14 cellular contexts compared by ENCODE assay signal in genomic region chr1:46288485-46289133, GRCh38. TPM values are rescaled to one million over a fixed set of nuclear protein-coding genes. Genes with fewer than 3 reads are reported as not detected.
A peak's percentile ranks its signal among the peaks of the same experiment; 100 is the strongest.
DNase-seq lines count a peak whose midpoint lies in the region; ATAC-seq and TF ChIP-seq lines count a peak whose summit lies in the region.
"Had no signal": no experiment of that assay in that cellular context is flagged by ENCODE, and none has a peak within 500 bp of the region (broad histone marks: within the 10 kb centered on the region; RNA-seq: fewer than 3 reads in every experiment).

No MANE protein-coding gene starts in this region.

- H3K27ac ChIP-seq in lung (ENCODE audit: low read depth in 1 of 2, low read length in 1 of 2) (peak overlapping the region in 1 of 2 donors; percentile 67), suprapubic skin (no peak overlapping the region), ascending aorta (no peak overlapping the region)

- ATAC-seq in lung (ENCODE audit: insufficient read depth, low FRiP score), result peak; percentile 60
- no peak for ATAC-seq in HG03439 (IDR thresholded peaks at IDR 0.05; ENCODE audit: unreplicated experiment)

- peak; percentile 59 for DNase-seq in CD1c-positive myeloid dendritic cell (ENCODE audit: extremely low spot score)
- peak; percentile 3 for DNase-seq in NCI-H69 (lab: John Stamatoyannopoulos, UW)
- no peak for DNase-seq in chondrocyte (ENCODE audit: low spot score)
- no peak for DNase-seq in lung (ENCODE audit: low spot score)
- no peak for DNase-seq in T-helper 1 cell
- DNase-seq in suprapubic skin (ENCODE audit: low spot score in 2 of 2), result no peak
- DNase-seq in ascending aorta (ENCODE audit: low spot score in 2 of 2), result no peak
- DNase-seq: effector CD8-positive, alpha-beta T cell; kidney; NCI-H1092 treated with DMSO at 0.1 percent for 48 hours; T1000 had no signal

- TF ChIP-seq CTCF in chondrocyte (IDR thresholded peaks at IDR 0.05) (no peak), lung (IDR thresholded peaks at IDR 0.05; ENCODE audit: control extremely low read depth, extremely low read depth) (no peak), suprapubic skin (IDR thresholded peaks at IDR 0.05) (no peak), ascending aorta (IDR thresholded peaks at IDR 0.05) (no peak)

- intact Hi-C loops in ascending aorta (cut with DNase I), result no loop called here

- H3K9me3 Mint-ChIP-seq in chondrocyte (ENCODE audit: low read depth), result no peaks in the 10 kb centered on the region
- H3K9me3 Mint-ChIP-seq: activated T-helper 2 cell treated with anti-CD3 and anti-CD28 coated beads, Interferon-gamma antibody, Interleukin-2, Interleukin-4, amounts not matched to agents 10 μg/mL and 5 μg/mL and 100 μg/mL, durations not matched to agents 14 hours and 24 hours and 36 hours; type B pancreatic cell had no signal

- H3K27me3 ChIP-seq in lung (ENCODE audit: control insufficient read depth, insufficient read depth) (no peaks in the 10 kb centered on the region), suprapubic skin (no peaks in the 10 kb centered on the region), ascending aorta (no peaks in the 10 kb centered on the region)

- TF ChIP-seq EP300 in suprapubic skin (IDR thresholded peaks at IDR 0.05), result no peak

- H3K4me1 ChIP-seq in lung (ENCODE audit: control insufficient read depth in 2 of 2, insufficient read depth in 2 of 2, low read length in 2 of 2), result no peaks in the 10 kb centered on the region
- H3K4me1 ChIP-seq in suprapubic skin, result no peaks in the 10 kb centered on the region
- no peaks in the 10 kb centered on the region for H3K4me1 ChIP-seq in ascending aorta

- peaks cover 17% of the 10 kb centered on the region for H3K4me1 Mint-ChIP-seq in chondrocyte (ENCODE audit: low read depth)

- no peak for TF ChIP-seq POLR2A in suprapubic skin (IDR thresholded peaks at IDR 0.05)

- H3K4me3 Mint-ChIP-seq in chondrocyte (ENCODE audit: unreplicated experiment), result no peak overlapping the region
- H3K4me3 Mint-ChIP-seq: type B pancreatic cell had no signal

- H3K36me3 ChIP-seq in lung (ENCODE audit: control insufficient read depth in 2 of 2, insufficient read depth in 2 of 2, low read length in 2 of 2) (peaks cover 18 to 19% of the 10 kb centered on the region in 2 donors), suprapubic skin (peaks cover 39% of the 10 kb centered on the region), ascending aorta (peaks cover 39 to 56% of the 10 kb centered on the region in 2 donors)

- H3K4me3 ChIP-seq in lung (no peak overlapping the region), suprapubic skin (no peak overlapping the region), ascending aorta (no peak overlapping the region)

- peaks cover 34% of the 10 kb centered on the region for H3K36me3 Mint-ChIP-seq in chondrocyte (ENCODE audit: low read depth)

- H3K27ac Mint-ChIP-seq in chondrocyte (ENCODE audit: unreplicated experiment), result peak overlapping the region; percentile 89
- H3K27ac Mint-ChIP-seq: activated T-helper 2 cell treated with anti-CD3 and anti-CD28 coated beads, Interferon-gamma antibody, Interleukin-2, Interleukin-4, amounts not matched to agents 10 μg/mL and 5 μg/mL and 100 μg/mL, durations not matched to agents 14 hours and 24 hours and 36 hours; type B pancreatic cell had no signal

- no peaks in the 10 kb centered on the region for H3K9me3 ChIP-seq in lung (ENCODE audit: control insufficient read depth in 2 of 2, insufficient read depth in 1 of 2, low read length in 1 of 2)
- H3K9me3 ChIP-seq in suprapubic skin, result no peaks in the 10 kb centered on the region
- no peaks in the 10 kb centered on the region for H3K9me3 ChIP-seq in ascending aorta

- H3K27me3 Mint-ChIP-seq in chondrocyte (ENCODE audit: low read depth), result no peaks in the 10 kb centered on the region
- H3K27me3 Mint-ChIP-seq: type B pancreatic cell had no signal

- WGBS in lung, 2 donors, result 57 to 75% methylated on average over 1 of the region's 1 CpG
- 88% methylated on average over 1 of the region's 1 CpG for WGBS in suprapubic skin

RNA-seq across cellular contexts. Expression of gene LRRC41, which starts 14.8 kb away (rescaled TPM):
- total RNA-seq in chondrocyte (82.0 to 96.8 TPM (median 82.9 TPM) in 3 replicates), lung (10 to 100 TPM; 61.6 to 63.0 TPM), suprapubic skin (10 to 100 TPM; 69.8 to 87.6 (median 84.7) TPM), ascending aorta (102 TPM)
- polyA plus RNA-seq in lung, result 10 to 100 TPM; 21.6 to 38.9 TPM

RNA-seq across cellular contexts. Expression of gene UQCRH, which starts 14.9 kb away (rescaled TPM):
- total RNA-seq in chondrocyte, result 167 to 194 TPM (median 168 TPM) in 3 replicates
- 100 to 1,000 TPM; 159 to 311 TPM for total RNA-seq in lung
- polyA plus RNA-seq in lung, result 100 to 1,000 TPM; 297 to 400 TPM
- 100 to 1,000 TPM; 182 to 399 (median 283) TPM for total RNA-seq in suprapubic skin
- 120 TPM for total RNA-seq in ascending aorta

RNA-seq across cellular contexts. Expression of gene RAD54L, which starts 41.0 kb away (rescaled TPM):
- 2.6 to 9.9 TPM (median 2.7 TPM) in 3 replicates for total RNA-seq in chondrocyte
- total RNA-seq in lung, result 1 to 10 TPM; 2.1 to 2.2 TPM
- 1 to 10 TPM in 1 of 2 donors, under 1 TPM in 1; 0.72 to 2.0 TPM for polyA plus RNA-seq in lung
- total RNA-seq in suprapubic skin, result 1 to 10 TPM; 1.1 to 6.1 (median 2.1) TPM
- not detected for total RNA-seq in ascending aorta

RNA-seq across cellular contexts. Expression of gene NSUN4, which starts 52.0 kb away (rescaled TPM):
- total RNA-seq in chondrocyte (21.2 to 23.5 TPM (median 23.4 TPM) in 3 replicates), lung (10 to 100 TPM; 28.9 to 29.3 TPM), suprapubic skin (10 to 100 TPM; 21.3 to 27.5 (median 24.3) TPM), ascending aorta (6.1 TPM)
- 10 to 100 TPM; 11.2 to 17.8 TPM for polyA plus RNA-seq in lung

Comparison
In these comparisons a context has a peak if more than half of its experiments do, and no peak if none do; other contexts are left out.
1. DNase-seq: peak in CD1c-positive myeloid dendritic cell (single experiment) and NCI-H69 (single experiment); none in chondrocyte (single experiment), lung (single experiment), T-helper 1 cell (0 of 5), suprapubic skin (0 of 2) and ascending aorta (0 of 2).